ENCODE assay signal across 1 cellular context in genomic region chr18:7111134-7111533, GRCh38.
TF ChIP-seq lines count a peak whose summit lies in the region.

No MANE protein-coding gene starts in this region.

TF ChIP-seq in HepG2, 621 proteins besides CTCF, POLR2A, EP300 and RAD21:
- TF ChIP-seq MAFK (conservative IDR thresholded peaks at IDR 0.05 in 1 of 2, IDR thresholded peaks at IDR 0.05 in 1 of 2; ENCODE audit: low read length in 2 of 2) (peak in 1 of 2 experiments; percentile 73; a peak in 2 of 4 replicates), ZFP37 (CRISPR knock-in tag; IDR thresholded peaks at IDR 0.05; ENCODE audit: borderline replicate concordance) (no peak), MAFF (IDR thresholded peaks at IDR 0.05; ENCODE audit: low read depth, low read length) (peak; percentile 32; the same call in 1 of the 2 replicates)
